8 cellular contexts compared by ENCODE assay signal in genomic region chr1:150619576-150620509, GRCh38. TPM values are rescaled to one million over a fixed set of nuclear protein-coding genes. Genes with fewer than 3 reads are reported as not detected.
DNase-seq lines count a peak whose midpoint lies in the region; ATAC-seq and TF ChIP-seq lines count a peak whose summit lies in the region.

No MANE protein-coding gene starts in this region.

- CTCF ChIA-PET in CD8-positive, alpha-beta memory T cell (lab: Charles Lee), result interaction anchor here (1.1 to 11.8 kb wide), 13 partner anchors 9 to 78 kb away, joined by 3 to 244 read pairs (median 4); partner anchors contain the start of genes ENSA, GOLPH3L and MCL1

- no peak overlapping the region for H2AFZ ChIP-seq in trophoblast cell (ENCODE audit: insufficient read depth, low read length, poor library complexity)

- H4K91ac ChIP-seq in trophoblast cell (ENCODE audit: low read depth, low read length), result no peak overlapping the region

- H3K36me3 Mint-ChIP-seq in CD8-positive, alpha-beta memory T cell, result peaks cover 9 to 68% (median 19%) of the 10 kb centered on the region in 3 donors
- peaks cover 9% of the 10 kb centered on the region for H3K36me3 Mint-ChIP-seq in IgD-negative memory B cell
- H3K36me3 Mint-ChIP-seq in activated T-helper 1 cell treated with anti-CD3 and anti-CD28 coated beads, Interleukin-12 subunit alpha, Interleukin-12 subunit beta, Interleukin-2, Interleukin-4 antibody, amounts not matched to agents 30 ng/mL and 10 ng/mL and 1 ng/mL, durations not matched to agents 14 hours and 24 hours and 36 hours (ENCODE audit: low read depth), result peaks cover 53% of the 10 kb centered on the region

- no peak overlapping the region for H3K4ac ChIP-seq in trophoblast cell (ENCODE audit: low read depth, low read length)

- no peak overlapping the region for H2AK5ac ChIP-seq in trophoblast cell (ENCODE audit: low read length)

- no peak overlapping the region for H2BK120ac ChIP-seq in trophoblast cell (ENCODE audit: insufficient read depth, low read length, poor library complexity)

- no peak overlapping the region for H3K4me3 ChIP-seq in CD8-positive, alpha-beta memory T cell (ENCODE audit: low read length)
- H3K4me3 ChIP-seq in spleen, result peak overlapping the region in 1 of 8 donors; percentile 4
- H3K4me3 ChIP-seq in trophoblast cell (ENCODE audit: low read depth, low read length), result no peak overlapping the region

- H3K27me3 Mint-ChIP-seq in CD8-positive, alpha-beta memory T cell, result no peaks in the 10 kb centered on the region
- H3K27me3 Mint-ChIP-seq in IgD-negative memory B cell, result no peaks in the 10 kb centered on the region
- H3K27me3 Mint-ChIP-seq in activated T-helper 1 cell treated with anti-CD3 and anti-CD28 coated beads, Interleukin-12 subunit alpha, Interleukin-12 subunit beta, Interleukin-2, Interleukin-4 antibody, amounts not matched to agents 30 ng/mL and 10 ng/mL and 1 ng/mL, durations not matched to agents 14 hours and 24 hours and 36 hours (ENCODE audit: insufficient read depth), result no peaks in the 10 kb centered on the region

- 33 to 49% (median 39%) methylated on average over 4 of the region's 4 CpGs for WGBS in spleen, 5 donors
- WGBS in trophoblast cell (ENCODE audit: extremely low coverage, insufficient coverage, insufficient read length), result no CpG with 5 or more reads among the region's 4 CpGs

- no peak overlapping the region for H2BK5ac ChIP-seq in trophoblast cell (ENCODE audit: low read depth, low read length, poor library complexity)

- TF ChIP-seq CTCF in spleen (IDR thresholded peaks at IDR 0.05 in 8 of 11, conservative IDR thresholded peaks at IDR 0.05 in 3 of 11), result peak in 4 of 11 experiments; percentile 5 to 36 (median 21)

- no peak overlapping the region for H3K4me2 ChIP-seq in trophoblast cell (ENCODE audit: low read length)

- peak; percentile 86 to 89 for ATAC-seq in left cardiac atrium
- ATAC-seq in GM21529 (IDR thresholded peaks at IDR 0.05; ENCODE audit: unreplicated experiment), result no peak

- H4K12ac ChIP-seq in trophoblast cell (ENCODE audit: low read depth, low read length), result no peak overlapping the region

- no peak for TF ChIP-seq POLR2A in spleen (IDR thresholded peaks at IDR 0.05)

- H3K4me1 ChIP-seq in CD8-positive, alpha-beta memory T cell (ENCODE audit: insufficient read depth, low read length), result peaks cover 43% of the 10 kb centered on the region
- peaks cover 20 to 93% (median 54%) of the 10 kb centered on the region in 6 donors for H3K4me1 ChIP-seq in spleen
- peaks cover 7 to 8% of the 10 kb centered on the region in 2 experiments for H3K4me1 ChIP-seq in trophoblast cell (ENCODE audit: control insufficient read depth in 1 of 2, insufficient read depth in 2 of 2, low read length in 2 of 2)

- H3K14ac ChIP-seq in trophoblast cell (ENCODE audit: low read length), result no peak overlapping the region

- H3K18ac ChIP-seq in trophoblast cell (ENCODE audit: low read length), result no peak overlapping the region

- peaks cover 15% of the 10 kb centered on the region for H3K36me3 ChIP-seq in CD8-positive, alpha-beta memory T cell (ENCODE audit: insufficient read depth, low read length)
- H3K36me3 ChIP-seq in spleen, result peaks cover 0 to 91% (median 44%) of the 10 kb centered on the region in 6 donors
- H3K36me3 ChIP-seq in trophoblast cell (ENCODE audit: control insufficient read depth in 1 of 2, insufficient read depth in 2 of 2, low read length in 2 of 2), result peaks cover 24 to 42% of the 10 kb centered on the region in 2 experiments

- H3K4me3 Mint-ChIP-seq in CD8-positive, alpha-beta memory T cell, result no peak overlapping the region
- peak overlapping the region in 2 of 4 donors; percentile 6 to 44 for H3K4me3 Mint-ChIP-seq in IgD-negative memory B cell
- peak overlapping the region; percentile 15 for H3K4me3 Mint-ChIP-seq in activated T-helper 1 cell treated with anti-CD3 and anti-CD28 coated beads, Interleukin-12 subunit alpha, Interleukin-12 subunit beta, Interleukin-2, Interleukin-4 antibody, amounts not matched to agents 30 ng/mL and 10 ng/mL and 1 ng/mL, durations not matched to agents 14 hours and 24 hours and 36 hours

- H3K27me3 ChIP-seq in CD8-positive, alpha-beta memory T cell (ENCODE audit: insufficient read depth, low read length, poor library complexity, severe bottlenecking), result no peaks in the 10 kb centered on the region
- no peaks in the 10 kb centered on the region for H3K27me3 ChIP-seq in spleen (replicated peaks in 1 of 7)
- H3K27me3 ChIP-seq in trophoblast cell (ENCODE audit: insufficient read depth, low read length), result no peaks in the 10 kb centered on the region

- peaks cover 42 to 72% (median 63%) of the 10 kb centered on the region in 3 donors for H3K4me1 Mint-ChIP-seq in CD8-positive, alpha-beta memory T cell
- peaks cover 37 to 47% (median 41%) of the 10 kb centered on the region in 3 donors for H3K4me1 Mint-ChIP-seq in IgD-negative memory B cell
- H3K4me1 Mint-ChIP-seq in activated T-helper 1 cell treated with anti-CD3 and anti-CD28 coated beads, Interleukin-12 subunit alpha, Interleukin-12 subunit beta, Interleukin-2, Interleukin-4 antibody, amounts not matched to agents 30 ng/mL and 10 ng/mL and 1 ng/mL, durations not matched to agents 14 hours and 24 hours and 36 hours (ENCODE audit: low read depth), result peaks cover 78% of the 10 kb centered on the region

- H3K9me3 Mint-ChIP-seq in CD8-positive, alpha-beta memory T cell, result no peaks in the 10 kb centered on the region
- H3K9me3 Mint-ChIP-seq in IgD-negative memory B cell, result no peaks in the 10 kb centered on the region
- no peaks in the 10 kb centered on the region for H3K9me3 Mint-ChIP-seq in activated T-helper 1 cell treated with anti-CD3 and anti-CD28 coated beads, Interleukin-12 subunit alpha, Interleukin-12 subunit beta, Interleukin-2, Interleukin-4 antibody, amounts not matched to agents 30 ng/mL and 10 ng/mL and 1 ng/mL, durations not matched to agents 14 hours and 24 hours and 36 hours

- H3K23ac ChIP-seq in trophoblast cell (ENCODE audit: low read length), result no peak overlapping the region

- H2BK12ac ChIP-seq in trophoblast cell (ENCODE audit: low read length), result no peak overlapping the region

- H3K9me3 ChIP-seq in CD8-positive, alpha-beta memory T cell (ENCODE audit: low read length), result no peaks in the 10 kb centered on the region
- H3K9me3 ChIP-seq in spleen (no peaks in the 10 kb centered on the region), trophoblast cell (ENCODE audit: insufficient read depth, low read depth, low read length) (peaks cover 2% of the 10 kb centered on the region)

- H3K27ac Mint-ChIP-seq in CD8-positive, alpha-beta memory T cell, result peak overlapping the region; percentile 16 to 93 (median 70)
- peak overlapping the region; percentile 9 to 67 (median 59) for H3K27ac Mint-ChIP-seq in IgD-negative memory B cell
- H3K27ac Mint-ChIP-seq in activated T-helper 1 cell treated with anti-CD3 and anti-CD28 coated beads, Interleukin-12 subunit alpha, Interleukin-12 subunit beta, Interleukin-2, Interleukin-4 antibody, amounts not matched to agents 30 ng/mL and 10 ng/mL and 1 ng/mL, durations not matched to agents 14 hours and 24 hours and 36 hours, result peak overlapping the region; percentile 40

- peak overlapping the region; percentile 45 for H3K27ac ChIP-seq in CD8-positive, alpha-beta memory T cell (ENCODE audit: low read depth, low read length)
- H3K27ac ChIP-seq in spleen, result peak overlapping the region in 7 of 8 donors; percentile 0 to 97 (median 68)
- H3K27ac ChIP-seq in trophoblast cell (ENCODE audit: low read depth, low read length), result no peak overlapping the region

- peaks cover 2% of the 10 kb centered on the region for H3K79me2 ChIP-seq in trophoblast cell (ENCODE audit: control insufficient read depth, insufficient read depth, low read length, poor library complexity)

- intact Hi-C loops in activated T-helper 1 cell treated with anti-CD3 and anti-CD28 coated beads, Interleukin-12 subunit alpha, Interleukin-12 subunit beta, Interleukin-2, Interleukin-4 antibody, amounts not matched to agents 30 ng/mL and 10 ng/mL and 1 ng/mL, durations not matched to agents 14 hours and 24 hours and 36 hours (cut with micrococcal nuclease), result no loop called here
- intact Hi-C loops in left cardiac atrium (cut with DNase I), result loop anchor here in 1 of 2 donors (5.0 kb wide), 1 partner anchor 43 kb away; the partner anchor contains the start of gene MCL1
- intact Hi-C loops in spleen (cut with DNase I; ENCODE audit: low total_unique reads), result loop anchor here (2.0 to 5.0 kb wide), 2 partner anchors 38 to 59 kb away; no protein-coding TSS in a partner anchor

- peaks cover 1% of the 10 kb centered on the region for H3K79me1 ChIP-seq in trophoblast cell (ENCODE audit: low read length)

- POLR2A ChIA-PET in CD8-positive, alpha-beta memory T cell (lab: Charles Lee), result interaction anchor here (0.6 to 4.7 kb wide), 7 partner anchors 10 to 370 kb away, joined by 3 to 42 read pairs (median 5); partner anchors contain the start of genes ENSA and MCL1

- no peak overlapping the region for H4K8ac ChIP-seq in trophoblast cell (ENCODE audit: low read depth, low read length)

- no peak overlapping the region for H3K9ac ChIP-seq in trophoblast cell (ENCODE audit: low read length)

- DNase-seq in CD8-positive, alpha-beta memory T cell, result no peak
- no peak for DNase-seq in activated T-helper 1 cell treated with anti-CD3 and anti-CD28 coated beads, Interleukin-12 subunit alpha, Interleukin-12 subunit beta, Interleukin-2, Interleukin-4 antibody, amounts not matched to agents 30 ng/mL and 10 ng/mL and 1 ng/mL, durations not matched to agents 14 hours and 24 hours and 36 hours (ENCODE audit: low spot score)
- DNase-seq in left cardiac atrium (no peak), spleen (no peak), GOT3 (lab: John Stamatoyannopoulos, UW) (no peak), trophoblast cell (no peak)

RNA-seq across cellular contexts. Expression of gene ENSA, which starts 9.6 kb away (rescaled TPM):
- total RNA-seq in CD8-positive, alpha-beta memory T cell, result 100 to 1,000 TPM; 249 to 252 TPM
- 72.5 TPM for polyA plus RNA-seq in CD8-positive, alpha-beta memory T cell
- polyA plus RNA-seq in IgD-negative memory B cell (73.9 TPM), spleen (100 to 1,000 TPM in 2 of 3 donors, 10 to 100 TPM in 1; 96.3 to 127 (median 107) TPM)
- 282 and 285 TPM in 2 replicates for total RNA-seq in activated T-helper 1 cell treated with anti-CD3 and anti-CD28 coated beads, Interleukin-12 subunit alpha, Interleukin-12 subunit beta, Interleukin-2, Interleukin-4 antibody, amounts not matched to agents 30 ng/mL and 10 ng/mL and 1 ng/mL, durations not matched to agents 14 hours and 24 hours and 36 hours
- total RNA-seq in left cardiac atrium (100 to 1,000 TPM; 115 to 125 TPM), spleen (100 to 1,000 TPM in 6 of 7 donors, 10 to 100 TPM in 1; 97.0 to 153 (median 135) TPM)
- polyA plus RNA-seq in trophoblast cell (2013), result 110 and 115 TPM in 2 replicates

RNA-seq across cellular contexts. Expression of gene MCL1, which starts 40.4 kb away (rescaled TPM):
- 100 to 1,000 TPM; 211 to 216 TPM for total RNA-seq in CD8-positive, alpha-beta memory T cell
- 168 TPM for polyA plus RNA-seq in CD8-positive, alpha-beta memory T cell
- polyA plus RNA-seq in IgD-negative memory B cell (99.6 TPM), spleen (100 to 1,000 TPM in 1 of 3 donors, 10 to 100 TPM in 2; 75.8 to 118 (median 85.9) TPM)
- 311 and 317 TPM in 2 replicates for total RNA-seq in activated T-helper 1 cell treated with anti-CD3 and anti-CD28 coated beads, Interleukin-12 subunit alpha, Interleukin-12 subunit beta, Interleukin-2, Interleukin-4 antibody, amounts not matched to agents 30 ng/mL and 10 ng/mL and 1 ng/mL, durations not matched to agents 14 hours and 24 hours and 36 hours
- total RNA-seq in left cardiac atrium (100 to 1,000 TPM; 103 to 146 TPM), spleen (100 to 1,000 TPM; 261 to 435 (median 336) TPM)
- 119 and 120 TPM in 2 replicates for polyA plus RNA-seq in trophoblast cell (2013)
